Comparison of ENCODE assay signal across 8 cellular contexts in genomic region chr9:133403766-133404439, GRCh38.
A peak's percentile ranks its signal among the peaks of the same experiment; 100 is the strongest.
DNase-seq lines count a peak whose midpoint lies in the region; ATAC-seq and TF ChIP-seq lines count a peak whose summit lies in the region.

No MANE protein-coding gene starts in this region.

- no peaks in the 10 kb centered on the region for H3K79me2 ChIP-seq in OCI-LY1 (ENCODE audit: insufficient read depth, low read length)

- H3K4me1 ChIP-seq in OCI-LY1 (ENCODE audit: insufficient read depth, low read length, severe bottlenecking): no peaks in the 10 kb centered on the region

- H3K27me3 ChIP-seq in OCI-LY1 (ENCODE audit: insufficient read depth, low read length): no peaks in the 10 kb centered on the region

- no peak overlapping the region for H2AFZ ChIP-seq in OCI-LY1 (ENCODE audit: low read length)

- peaks cover 50% of the 10 kb centered on the region for H3K36me3 ChIP-seq in OCI-LY1 (ENCODE audit: insufficient read depth, low read length)

- peak; percentile 43 for DNase-seq in activated T-helper 9 cell treated with anti-CD3 and anti-CD28 coated beads, Interleukin-2, amount 50 U/mL, for 16 hours (ENCODE audit: low read depth)
- DNase-seq in iPS-NIHi7 (ENCODE audit: extremely low spot score) (peak; percentile 77), HCEC 1CT (no peak), GDM1 (lab: John Stamatoyannopoulos, UW) (no peak)
- peak; percentile 38 for DNase-seq in stimulated activated CD8-positive, alpha-beta memory T cell treated with anti-CD3 and anti-CD28 coated beads, Interleukin-15, amount 100 ng/mL, for 1 hour (ENCODE audit: low read depth)

- H3K9me2 ChIP-seq in OCI-LY1 (ENCODE audit: low read depth, low read length): no peaks in the 10 kb centered on the region

- no peak overlapping the region for H3K9ac ChIP-seq in OCI-LY1 (ENCODE audit: low read length)

- H3F3A ChIP-seq in OCI-LY1 (ENCODE audit: insufficient read depth, low read length): no peaks in the 10 kb centered on the region

- no peak overlapping the region for H3K4me3 ChIP-seq in OCI-LY1 (ENCODE audit: low read depth, low read length, poor library complexity, severe bottlenecking)

- H3K9me3 ChIP-seq in OCI-LY1 (ENCODE audit: low read length): no peaks in the 10 kb centered on the region

- no peak for ATAC-seq in HG02870 (IDR thresholded peaks at IDR 0.05; ENCODE audit: unreplicated experiment)

- TF ChIP-seq CTCF in GM12874 (IDR thresholded peaks at IDR 0.05; ENCODE audit: insufficient read depth, low read depth, low read length) (peak; percentile 76), OCI-LY1 (IDR thresholded peaks at IDR 0.05; ENCODE audit: low read length) (peak; percentile 91)

- no peak overlapping the region for H3K4me2 ChIP-seq in OCI-LY1 (ENCODE audit: low read length)

- no peaks in the 10 kb centered on the region for H4K20me1 ChIP-seq in OCI-LY1 (ENCODE audit: insufficient read depth, low read length)

- no peak overlapping the region for H3K27ac ChIP-seq in OCI-LY1 (ENCODE audit: low read depth, low read length, poor library complexity, severe bottlenecking)

Comparison
In these comparisons a context has a peak if more than half of its experiments do, and no peak if none do; other contexts are left out.
1. DNase-seq: peak in activated T-helper 9 cell treated with anti-CD3 and anti-CD28 coated beads, Interleukin-2, amount 50 U/mL, for 16 hours (single experiment), iPS-NIHi7 (single experiment) and stimulated activated CD8-positive, alpha-beta memory T cell treated with anti-CD3 and anti-CD28 coated beads, Interleukin-15, amount 100 ng/mL, for 1 hour (single experiment); none in HCEC 1CT (single experiment) and GDM1 (single experiment).